26 cellular contexts compared by ENCODE assay signal in the genomic region with DNA sequence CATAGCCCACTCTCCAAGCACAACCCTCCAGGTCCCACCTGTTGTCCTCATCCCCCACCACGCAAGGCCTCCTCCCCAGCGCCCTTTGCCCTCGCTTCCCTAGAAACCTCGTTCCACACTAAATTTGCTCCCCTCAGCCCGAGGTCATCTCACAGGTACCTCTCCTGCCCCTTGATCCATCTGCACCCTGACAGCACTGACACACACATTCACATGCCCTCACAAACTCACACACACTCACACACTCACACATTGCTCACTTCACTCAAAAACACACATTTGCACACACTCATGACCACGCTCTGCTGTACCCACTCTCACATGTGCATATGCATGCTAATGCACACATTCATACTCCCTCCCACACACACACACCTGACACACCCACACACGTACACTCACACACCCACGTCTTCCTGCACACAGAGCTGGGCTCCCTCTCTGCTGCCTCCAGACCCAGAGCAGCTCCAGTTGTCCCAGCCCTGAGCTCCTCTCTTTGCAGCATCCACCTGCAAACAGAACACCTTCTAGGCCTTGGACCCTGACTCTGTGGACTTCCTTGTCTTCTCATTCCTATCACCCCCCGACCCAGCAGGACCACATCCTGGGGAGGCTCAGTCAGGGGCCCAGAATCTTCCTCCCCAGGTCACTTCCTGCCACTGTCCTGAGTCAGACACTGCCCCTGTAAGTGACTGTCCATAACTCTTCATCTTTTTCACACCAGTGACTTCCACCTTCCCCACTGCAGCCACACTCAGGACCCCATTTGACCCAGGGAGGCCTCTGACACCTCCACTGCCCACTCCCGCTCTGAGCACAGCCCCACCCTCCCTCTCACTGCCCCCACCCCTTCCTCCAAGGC. TPM values are rescaled to one million over a fixed set of nuclear protein-coding genes. Genes with fewer than 3 reads are reported as not detected.
DNase-seq lines count a peak whose midpoint lies in the region; FAIRE-seq and TF ChIP-seq lines count a peak whose summit lies in the region.
"Had no signal": no experiment of that assay in that cellular context is flagged by ENCODE, and none has a peak within 500 bp of the region (broad histone marks: within the 10 kb centered on the region; RNA-seq: fewer than 3 reads in every experiment).

No MANE protein-coding gene starts in this region.

- H3K9me3 Mint-ChIP-seq in endodermal cell = no peaks in the 10 kb centered on the region
- H3K9me3 Mint-ChIP-seq: activated naive CD4-positive, alpha-beta T cell treated with anti-CD3 and anti-CD28 coated beads, Interleukin-2, amount 50 U/mL, for 72 hours; CD4-positive, alpha-beta T cell; stimulated activated naive B cell treated with anti-CD40 and anti-IgM and Interleukin-4, amounts not matched to agents 10 μg/mL and 1 μg/mL and 100 μg/mL, for 72 hours had no signal

- no peak overlapping the region for H3K56ac ChIP-seq in H1 (replicated peaks; ENCODE audit: insufficient read length, low read depth, low read length)

- TF ChIP-seq CTCF in H1 (IDR thresholded peaks at IDR 0.05; ENCODE audit: control extremely low read depth in 1 of 3, insufficient read depth in 1 of 3, low read depth in 1 of 3, low read length in 3 of 3) (no peak), osteoblast (IDR thresholded peaks at IDR 0.05; ENCODE audit: extremely low read depth, low read depth, low read length) (no peak), endodermal cell (conservative IDR thresholded peaks at IDR 0.05) (no peak)

- peak overlapping the region; percentile 48; the same call in 1 of the 2 replicates for H3K18ac ChIP-seq in H1 (ENCODE audit: extremely low read depth, low read length)

- POLR2A ChIA-PET in H1 (lab: Charles Lee; ENCODE audit: partially characterized antibody) = no interaction called here

- H3K9me3 ChIP-seq in H1 (ENCODE audit: insufficient read depth in 2 of 2, low read depth in 1 of 2, low read length in 1 of 2) = no peaks in the 10 kb centered on the region
- no peaks in the 10 kb centered on the region for H3K9me3 ChIP-seq in osteoblast (ENCODE audit: low read depth, low read length)
- no peaks in the 10 kb centered on the region for H3K9me3 ChIP-seq in endodermal cell (ENCODE audit: control insufficient read depth, low read length)
- H3K9me3 ChIP-seq: HAP-1, SJCRH30, thoracic aorta had no signal

- no peak overlapping the region for H3K4ac ChIP-seq in H1 (replicated peaks; ENCODE audit: insufficient read length, low read depth, low read length)

- H3K79me2 ChIP-seq in H1 (ENCODE audit: control insufficient read depth in 1 of 2, insufficient read depth in 2 of 2, low read length in 2 of 2) = no peaks in the 10 kb centered on the region
- H3K79me2 ChIP-seq in osteoblast (ENCODE audit: insufficient read depth, low read length) = no peaks in the 10 kb centered on the region

- H3K27ac Mint-ChIP-seq in endodermal cell = no peak overlapping the region
- H3K27ac Mint-ChIP-seq: CD4-positive, alpha-beta T cell; stimulated activated naive B cell treated with anti-CD40 and anti-IgM and Interleukin-4, amounts not matched to agents 10 μg/mL and 1 μg/mL and 100 μg/mL, for 72 hours had no signal

- 0 out of 2 replicates have a peak overlapping the region, but pooled peaks have one; percentile 32 for H2AK5ac ChIP-seq in H1 (ENCODE audit: low read depth, low read length)

- peaks cover 0 to 9% of the 10 kb centered on the region in 2 experiments for H4K20me1 ChIP-seq in H1 (replicated peaks in 1 of 2; ENCODE audit: control insufficient read depth in 1 of 2, insufficient read depth in 2 of 2, low read length in 2 of 2)
- H4K20me1 ChIP-seq in osteoblast (ENCODE audit: insufficient read depth, low read length) = no peaks in the 10 kb centered on the region

- no peak overlapping the region for H3K4me3 ChIP-seq in H1 (ENCODE audit: extremely low read depth in 1 of 4, insufficient read depth in 2 of 4, low read depth in 3 of 4, low read length in 4 of 4)
- H3K4me3 ChIP-seq in osteoblast (ENCODE audit: insufficient read depth, low read length) = no peak overlapping the region
- H3K4me3 ChIP-seq in endodermal cell (ENCODE audit: low read length) = no peak overlapping the region
- H3K4me3 ChIP-seq: dorsolateral prefrontal cortex, HAP-1, SJCRH30, skin epidermis, thoracic aorta had no signal

- H3K23ac ChIP-seq in H1 (ENCODE audit: insufficient read length) = no peak overlapping the region

- H3K79me1 ChIP-seq in H1 (ENCODE audit: low read depth, low read length) = peaks cover 2% of the 10 kb centered on the region; the same call in 1 of the 2 replicates

- no peaks in the 10 kb centered on the region for H3K27me3 Mint-ChIP-seq in endodermal cell (ENCODE audit: insufficient read depth)
- H3K27me3 Mint-ChIP-seq: CD4-positive, alpha-beta T cell had no signal

- H3K27me3 ChIP-seq in H1 (replicated peaks in 1 of 4; ENCODE audit: control insufficient read depth in 3 of 4, extremely low read depth in 1 of 4, insufficient read depth in 3 of 4, low read length in 3 of 4) (no peaks in the 10 kb centered on the region), osteoblast (ENCODE audit: insufficient read depth, low read length) (no peaks in the 10 kb centered on the region), endodermal cell (ENCODE audit: control insufficient read depth, insufficient read depth, low read length, poor library complexity, severe bottlenecking) (no peaks in the 10 kb centered on the region)
- H3K27me3 ChIP-seq: SJCRH30 had no signal

- H2BK5ac ChIP-seq in H1 (ENCODE audit: low read depth, low read length) = peak overlapping the region; percentile 77; the same call in 1 of the 2 replicates

- 85% methylated on average over 9 of the region's 10 CpGs; no CpG with 5 or more reads in 1 of the 2 experiments for WGBS in H1 (ENCODE audit: extremely low coverage in 1 of 2, insufficient coverage in 1 of 2, insufficient read length in 1 of 2, insufficient replicate concordance in 2 of 2, low coverage in 1 of 2, low lambda C conversion rate in 2 of 2, missing lambda C conversion rate in 1 of 2), 2 experiments
- WGBS in endodermal cell (ENCODE audit: insufficient coverage in 1 of 2, insufficient read length in 1 of 2), 2 experiments = 83 to 89% methylated on average over 10 of the region's 10 CpGs

- H3K9ac ChIP-seq in H1 (replicated peaks in 1 of 4; ENCODE audit: extremely low read depth in 1 of 4, low read depth in 3 of 4, low read length in 3 of 4) (no peak overlapping the region), endodermal cell (ENCODE audit: extremely low read depth, low read length, poor library complexity, severe bottlenecking) (no peak overlapping the region)

- FAIRE-seq in GM12892 (lab: Jason Lieb, UNC) (peak; percentile 53), H1 (lab: Jason Lieb, UNC) (no peak)
- FAIRE-seq: astrocyte had no signal

- TF ChIP-seq EP300 in H1 (IDR thresholded peaks at IDR 0.05; ENCODE audit: borderline replicate concordance in 1 of 2, low read depth in 2 of 2, low read length in 2 of 2) = no peak

- H3K36me3 Mint-ChIP-seq in endodermal cell (ENCODE audit: low read depth) = no peaks in the 10 kb centered on the region
- H3K36me3 Mint-ChIP-seq: activated naive CD4-positive, alpha-beta T cell treated with anti-CD3 and anti-CD28 coated beads, Interleukin-2, amount 50 U/mL, for 72 hours; stimulated activated naive B cell treated with anti-CD40 and anti-IgM and Interleukin-4, amounts not matched to agents 10 μg/mL and 1 μg/mL and 100 μg/mL, for 72 hours had no signal

- no peaks in the 10 kb centered on the region for H3K36me3 ChIP-seq in H1 (ENCODE audit: control insufficient read depth in 2 of 4, insufficient read depth in 4 of 4, low read length in 3 of 4)
- no peaks in the 10 kb centered on the region for H3K36me3 ChIP-seq in osteoblast (ENCODE audit: insufficient read depth, low read length)
- no peaks in the 10 kb centered on the region for H3K36me3 ChIP-seq in endodermal cell (ENCODE audit: control insufficient read depth, insufficient read depth, low read length)
- H3K36me3 ChIP-seq: HAP-1, SJCRH30, thoracic aorta had no signal

- H4K8ac ChIP-seq in H1 (ENCODE audit: extremely low read depth, insufficient read depth, low read length) = no peak overlapping the region; the same call in 1 of the 2 replicates

- no peak overlapping the region for H4K5ac ChIP-seq in H1 (ENCODE audit: insufficient read length, low read depth, low read length)

- H2AFZ ChIP-seq in H1 (ENCODE audit: low read length) (no peak overlapping the region), osteoblast (ENCODE audit: low read length) (no peak overlapping the region)

- H2BK12ac ChIP-seq in H1 (ENCODE audit: low read depth, low read length) = peak overlapping the region; percentile 53; the same call in 1 of the 2 replicates

- peaks cover 13% of the 10 kb centered on the region for H3K4me1 Mint-ChIP-seq in endodermal cell

- peak overlapping the region; percentile 86; the same call in 1 of the 2 replicates for H2BK20ac ChIP-seq in H1 (ENCODE audit: low read length)

- no peak for TF ChIP-seq RAD21 in H1 (IDR thresholded peaks at IDR 0.05 in 1 of 2, conservative IDR thresholded peaks at IDR 0.05 in 1 of 2; ENCODE audit: low read depth in 2 of 2, low read length in 2 of 2)

- H4K91ac ChIP-seq in H1 (replicated peaks; ENCODE audit: insufficient read length, low read length) = no peak overlapping the region

- H3K27ac ChIP-seq in H1 (ENCODE audit: low read depth, low read length) = no peak overlapping the region
- H3K27ac ChIP-seq in osteoblast (ENCODE audit: low read depth, low read length) = no peak overlapping the region
- H3K27ac ChIP-seq in endodermal cell (ENCODE audit: low read depth, low read length) = no peak overlapping the region
- H3K27ac ChIP-seq: dorsolateral prefrontal cortex, SJCRH30, skin epidermis, thoracic aorta had no signal

- DNase-seq in GM12892 (ENCODE audit: insufficient read length) (no peak), HT1080 (ENCODE audit: low read depth) (peak; percentile 17), H1 (ENCODE audit: low read depth in 1 of 2, low spot score in 2 of 2) (no peak), osteoblast (ENCODE audit: insufficient read length, low spot score, missing footprints) (peak; percentile 61), occipital lobe (lab: John Stamatoyannopoulos, UW) (no peak), endodermal cell (no peak), NCI-H2171 (lab: John Stamatoyannopoulos, UW) (no peak)
- DNase-seq: activated T-cell treated with anti-CD3 and anti-CD28 coated beads, Interleukin-2, amount 50 U/mL, for 48 hours; CD4-positive, alpha-beta T cell; central memory CD4-positive, alpha-beta T cell; Kasumi-1; kidney glomerular epithelial cell; NCI-H187 treated with DMSO at 0.1 percent for 48 hours; NCI-H2227 treated with DMSO at 0.1 percent for 48 hours; NCI-H69; SJCRH30; stimulated activated CD4-positive, alpha-beta T cell treated with anti-CD3 and anti-CD28 coated beads, Interleukin-2, amount 100 ng/mL, for 24 hours; stimulated activated naive B cell treated with anti-CD40 and anti-IgM and Interleukin-4, amounts not matched to agents 10 μg/mL and 1 μg/mL and 100 μg/mL, for 72 hours had no signal

- CTCF ChIA-PET in H1 (lab: Charles Lee; ENCODE audit: partially characterized antibody) = interaction anchor here (0.6 to 3.2 kb wide), 7 partner anchors 8 to 64 kb away, joined by 3 to 21 read pairs (median 5); no protein-coding TSS in a partner anchor

- TF ChIP-seq POLR2A in GM12892 (IDR thresholded peaks at IDR 0.05; ENCODE audit: low read depth, low read length) = no peak
- no peak for TF ChIP-seq POLR2A in H1 (IDR thresholded peaks at IDR 0.05; ENCODE audit: control extremely low read depth in 1 of 2, low read depth in 2 of 2, low read length in 2 of 2)

- peak overlapping the region; percentile 64 for H2BK120ac ChIP-seq in H1 (replicated peaks; ENCODE audit: low read depth, low read length)

- peaks cover 11% of the 10 kb centered on the region for H3K23me2 ChIP-seq in H1 (ENCODE audit: low read depth, low read length)

- H3K4me2 ChIP-seq in H1 (ENCODE audit: insufficient read depth in 1 of 2, low read depth in 2 of 2, low read length in 2 of 2) = no peak overlapping the region
- no peak overlapping the region for H3K4me2 ChIP-seq in osteoblast (ENCODE audit: insufficient read depth, low read length)

- H2BK15ac ChIP-seq in H1 (ENCODE audit: low read length) = peak overlapping the region; percentile 66; the same call in 1 of the 2 replicates

- H3K4me1 ChIP-seq in H1 (replicated peaks in 1 of 4; ENCODE audit: control insufficient read depth in 3 of 4, insufficient read depth in 4 of 4, low read length in 3 of 4) (peaks cover 0 to 7% (median 1%) of the 10 kb centered on the region in 4 experiments; a peak in 4 of 7 replicates), osteoblast (ENCODE audit: insufficient read depth, low read length) (no peaks in the 10 kb centered on the region), endodermal cell (ENCODE audit: control insufficient read depth, insufficient read depth, low read length) (no peaks in the 10 kb centered on the region)
- H3K4me1 ChIP-seq: HAP-1, SJCRH30 had no signal

- H3K4me3 Mint-ChIP-seq in endodermal cell = no peak overlapping the region
- H3K4me3 Mint-ChIP-seq: CD4-positive, alpha-beta T cell; stimulated activated naive B cell treated with anti-CD40 and anti-IgM and Interleukin-4, amounts not matched to agents 10 μg/mL and 1 μg/mL and 100 μg/mL, for 72 hours had no signal

- no peak overlapping the region for H3K14ac ChIP-seq in H1 (ENCODE audit: insufficient read length)

RNA-seq across cellular contexts. Expression of gene ASGR2, which starts 4.9 kb away (rescaled TPM):
- polyA plus RNA-seq in GM12892 (2012; ENCODE audit: missing spikeins) = 0.32 TPM
- not detected in 2 replicates for total RNA-seq in HT1080 (2014; rRNA removed; shearing (Covaris generic))
- polyA plus RNA-seq in HT1080 (2015; cell fraction: cytosol; rRNA removed) = not detected in 2 replicates
- not detected in 2 replicates for polyA plus RNA-seq in HT1080 (2015; cell fraction: nucleus; rRNA removed)
- not detected in 2 replicates for total RNA-seq in H1 (2021; fragmentation: NEBNext Ultra II Directional; extraction: Animal tissue kit (Norgen Biotek cat#: 25700))
- polyA plus RNA-seq in H1 (2011; rRNA removed) = 0.61 and 0.91 TPM in 2 replicates
- 0.49 TPM for polyA plus RNA-seq in H1 (2011; cell fraction: cytosol; rRNA removed)
- 0.51 TPM for polyA plus RNA-seq in H1 (2011; cell fraction: nucleus; rRNA removed)
- polyA plus RNA-seq in H1 (2012, experiment 1 of 2) = 0.52 to 0.74 TPM (median 0.57 TPM) in 3 of 4 replicates, not detected in the other
- not detected for polyA plus RNA-seq in H1 (2012, experiment 2 of 2)
- polyA plus RNA-seq in H1 (2013, experiment 1 of 2) = 0.20 TPM
- 0.11 TPM for polyA plus RNA-seq in H1 (2013, experiment 2 of 2)
- polyA minus RNA-seq in H1 (2011; rRNA and poly(A)+ RNA removed) = not detected in 2 replicates
- polyA minus RNA-seq in H1 (2011; cell fraction: cytosol; rRNA and poly(A)+ RNA removed) = not detected
- not detected for polyA minus RNA-seq in H1 (2011; cell fraction: nucleus; rRNA and poly(A)+ RNA removed)
- under 0.01 TPM in 1 of 2 replicates, not detected in the other for total RNA-seq in osteoblast
- total RNA-seq in occipital lobe = not detected
- under 1 TPM in 1 of 2 donors, not detected in 1; 0.44 TPM for total RNA-seq in endodermal cell
- 0.46 TPM for polyA plus RNA-seq in endodermal cell (2013, experiment 1 of 2)
- 0.41 TPM for polyA plus RNA-seq in endodermal cell (2013, experiment 2 of 2)
- total RNA-seq: activated CD8-positive, alpha-beta memory T cell treated with anti-CD3 and anti-CD28 coated beads for 36 hours; activated naive CD4-positive, alpha-beta T cell treated with anti-CD3 and anti-CD28 coated beads, Interleukin-2, amount 50 U/mL, for 72 hours; astrocyte; lung microvascular endothelial cell; SJCRH30 had no signal

RNA-seq across cellular contexts. Expression of gene CLEC10A, which starts 29.6 kb away (rescaled TPM):
- polyA plus RNA-seq in GM12892 (2012; ENCODE audit: missing spikeins) = not detected
- total RNA-seq in HT1080 (2014; rRNA removed; shearing (Covaris generic)) = not detected in 2 replicates
- not detected in 2 replicates for polyA plus RNA-seq in HT1080 (2015; cell fraction: cytosol; rRNA removed)
- not detected in 2 replicates for polyA plus RNA-seq in HT1080 (2015; cell fraction: nucleus; rRNA removed)
- not detected in 2 replicates for total RNA-seq in H1 (2021; fragmentation: NEBNext Ultra II Directional; extraction: Animal tissue kit (Norgen Biotek cat#: 25700))
- polyA plus RNA-seq in H1 (2011; rRNA removed) = 0.17 TPM in 1 of 2 replicates, not detected in the other
- not detected for polyA plus RNA-seq in H1 (2011; cell fraction: cytosol; rRNA removed)
- polyA plus RNA-seq in H1 (2011; cell fraction: nucleus; rRNA removed) = not detected
- polyA plus RNA-seq in H1 (2012, experiment 1 of 2) = not detected in 4 replicates
- not detected for polyA plus RNA-seq in H1 (2012, experiment 2 of 2)
- polyA plus RNA-seq in H1 (2013, experiment 1 of 2) = not detected
- not detected for polyA plus RNA-seq in H1 (2013, experiment 2 of 2)
- polyA minus RNA-seq in H1 (2011; rRNA and poly(A)+ RNA removed) = not detected in 2 replicates
- not detected for polyA minus RNA-seq in H1 (2011; cell fraction: cytosol; rRNA and poly(A)+ RNA removed)
- polyA minus RNA-seq in H1 (2011; cell fraction: nucleus; rRNA and poly(A)+ RNA removed) = not detected
- total RNA-seq in osteoblast = not detected in 2 replicates
- not detected for total RNA-seq in occipital lobe
- total RNA-seq in endodermal cell = not detected
- polyA plus RNA-seq in endodermal cell (2013, experiment 1 of 2) = 0.50 TPM
- 0.54 TPM for polyA plus RNA-seq in endodermal cell (2013, experiment 2 of 2)
- total RNA-seq: activated CD8-positive, alpha-beta memory T cell treated with anti-CD3 and anti-CD28 coated beads for 36 hours; activated naive CD4-positive, alpha-beta T cell treated with anti-CD3 and anti-CD28 coated beads, Interleukin-2, amount 50 U/mL, for 72 hours; astrocyte; SJCRH30 had no signal

Comparison
In these comparisons a context has a peak if more than half of its experiments do, and no peak if none do; other contexts are left out.
1. DNase-seq: peak in HT1080 (single experiment) and osteoblast (single experiment); none in GM12892 (single experiment), H1 (0 of 2), occipital lobe (single experiment), endodermal cell (single experiment) and NCI-H2171 (single experiment).